16 cellular contexts compared by ENCODE assay signal in the genomic region with DNA sequence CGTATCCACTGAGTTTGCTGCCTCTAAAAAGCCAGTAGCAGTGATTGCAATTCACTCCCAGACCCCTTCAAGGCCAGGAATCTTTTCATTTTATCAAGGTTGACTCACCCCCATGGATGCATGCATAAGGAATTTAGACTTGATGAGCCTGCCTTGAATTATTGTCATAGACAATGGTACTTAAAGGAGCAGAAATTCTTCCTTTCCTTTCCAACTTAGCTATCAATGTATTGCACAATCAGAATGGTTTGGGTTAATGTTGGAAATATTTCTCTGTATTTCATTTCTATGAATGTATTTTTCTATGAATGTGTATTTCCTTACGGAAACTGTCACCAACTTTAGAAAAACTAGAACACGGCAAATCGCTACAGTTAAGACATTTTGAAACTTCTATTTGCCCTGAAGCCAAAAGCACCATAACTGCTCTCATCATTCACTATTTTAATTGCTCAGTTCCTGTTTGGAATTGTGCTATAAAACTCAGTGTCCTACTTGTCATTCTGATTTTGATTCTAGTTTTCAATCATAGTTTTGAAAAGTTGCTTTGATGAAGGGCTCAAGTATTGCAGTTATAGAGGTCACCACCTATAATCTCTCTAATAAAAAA.
A peak's percentile ranks its signal among the peaks of the same experiment; 100 is the strongest.
DNase-seq lines count a peak whose midpoint lies in the region; ATAC-seq and TF ChIP-seq lines count a peak whose summit lies in the region.
"Had no signal": no experiment of that assay in that cellular context is flagged by ENCODE, and none has a peak within 500 bp of the region (broad histone marks: within the 10 kb centered on the region; RNA-seq: fewer than 3 reads in every experiment).

No MANE protein-coding gene starts in this region.

- H3K27me3 ChIP-seq in AG04450 (ENCODE audit: control insufficient read depth, insufficient read depth, low read length) (no peaks in the 10 kb centered on the region), kidney epithelial cell (ENCODE audit: control insufficient read depth, insufficient read depth, low read length) (no peaks in the 10 kb centered on the region), H9 (ENCODE audit: insufficient read depth, low read length) (no peaks in the 10 kb centered on the region)

- no CpG with 5 or more reads among the region's 4 CpGs for WGBS in H9 (ENCODE audit: extremely low coverage, insufficient read length, low lambda C conversion rate)

- H2AK5ac ChIP-seq in H9 (ENCODE audit: insufficient read length, low read length): no peak overlapping the region

- H2BK5ac ChIP-seq in H9 (ENCODE audit: insufficient read length, low read length): no peak overlapping the region

- H3K36me3 Mint-ChIP-seq in H9 (ENCODE audit: insufficient read depth in 1 of 3, low read depth in 3 of 3) (no peaks in the 10 kb centered on the region; a peak in 1 of 7 replicates), natural killer cell (no peaks in the 10 kb centered on the region)
- H3K36me3 Mint-ChIP-seq: brain had no signal

- H3K27me3 Mint-ChIP-seq in H9 (ENCODE audit: low read depth): no peaks in the 10 kb centered on the region; the same call in 1 of the 2 replicates
- peaks cover 15 to 19% of the 10 kb centered on the region in 2 donors for H3K27me3 Mint-ChIP-seq in natural killer cell (ENCODE audit: low read depth in 2 of 2)

- H3K27ac ChIP-seq in AG04450 (ENCODE audit: low read depth, low read length) (no peak overlapping the region), H9 (ENCODE audit: insufficient read length, low read depth, low read length) (no peak overlapping the region)

- no peak overlapping the region for H2BK15ac ChIP-seq in H9 (ENCODE audit: low read depth, low read length)

- no peak overlapping the region for H4K91ac ChIP-seq in H9 (ENCODE audit: insufficient read length, low read depth, low read length)

- no peaks in the 10 kb centered on the region; the same call in 1 of the 2 replicates for H3K4me1 ChIP-seq in H9 (ENCODE audit: insufficient read depth, low read length)

- no peak overlapping the region for H3K4me2 ChIP-seq in H9 (ENCODE audit: insufficient read depth, insufficient read length, low read length)

- H3K23me2 ChIP-seq in H9 (ENCODE audit: insufficient read length, low read depth, low read length, poor library complexity, severe bottlenecking): no peaks in the 10 kb centered on the region

- H3K23ac ChIP-seq in H9 (ENCODE audit: insufficient read length, low read depth, low read length): no peak overlapping the region

- no peaks in the 10 kb centered on the region for H3K79me2 ChIP-seq in H9 (ENCODE audit: insufficient read depth, low read length)

- no peak overlapping the region for H4K5ac ChIP-seq in H9 (ENCODE audit: insufficient read length, low read depth, low read length)

- TF ChIP-seq CTCF in AG04450 (IDR thresholded peaks at IDR 0.05; ENCODE audit: low read depth, low read length) (peak; percentile 15; the same call in 1 of the 2 replicates), kidney epithelial cell (IDR thresholded peaks at IDR 0.05; ENCODE audit: insufficient read depth, low read length, poor library complexity, severe bottlenecking) (no peak), H9 (conservative IDR thresholded peaks at IDR 0.05) (no peak), natural killer cell (IDR thresholded peaks at IDR 0.05) (no peak)

- H3K4ac ChIP-seq in H9 (ENCODE audit: low read depth, low read length): no peak overlapping the region

- H3K9me3 ChIP-seq in AG04450 (ENCODE audit: control insufficient read depth, insufficient read depth, low read length) (peaks cover 2% of the 10 kb centered on the region; the same call in 1 of the 2 replicates), H9 (ENCODE audit: control insufficient read depth, low read depth, low read length) (no peaks in the 10 kb centered on the region)

- H3K9me3 Mint-ChIP-seq in H9 (no peaks in the 10 kb centered on the region), natural killer cell (no peaks in the 10 kb centered on the region)
- H3K9me3 Mint-ChIP-seq: activated CD4-positive, alpha-beta T cell treated with anti-CD3 and anti-CD28 coated beads, Interleukin-2, amount 10 ng/mL, durations not matched to agents 7 days and 5 days; activated T-helper 1 cell treated with anti-CD3 and anti-CD28 coated beads, Interleukin-12 subunit alpha, Interleukin-12 subunit beta, Interleukin-2, Interleukin-4 antibody, amounts not matched to agents 30 ng/mL and 10 ng/mL and 1 ng/mL, durations not matched to agents 14 hours and 24 hours and 36 hours; brain had no signal

- H3K9ac ChIP-seq in H9 (ENCODE audit: extremely low read depth, insufficient read length, low read length): no peak overlapping the region

- no peak overlapping the region for H3K56ac ChIP-seq in H9 (ENCODE audit: insufficient read length, low read depth, low read length)

- peak; percentile 65 for DNase-seq in AG04450 (ENCODE audit: low read depth, low spot score)
- DNase-seq in HS-5 (ENCODE audit: low read depth): peak; percentile 77
- peak; percentile 69 for DNase-seq in astrocyte of the hippocampus (ENCODE audit: low read depth, low spot score)
- DNase-seq in kidney epithelial cell (ENCODE audit: low read depth): peak; percentile 37
- no peak for DNase-seq in H9
- no peak for DNase-seq in effector CD4-positive, alpha-beta T cell
- DNase-seq in natural killer cell: no peak
- DNase-seq: activated CD4-positive, alpha-beta T cell treated with anti-CD3 and anti-CD28 coated beads, Interleukin-2, amount 10 ng/mL, durations not matched to agents 7 days and 5 days; C1 segment of cervical spinal cord; KBM-7; NCI-H187 treated with DMSO at 0.1 percent for 48 hours; stimulated activated CD4-positive, alpha-beta T cell treated with anti-CD3 and anti-CD28 coated beads, Interleukin-2, amount 100 ng/mL, for 24 hours had no signal

- H3T11ph ChIP-seq in H9 (ENCODE audit: low read length): no peak overlapping the region

- no peaks in the 10 kb centered on the region for H3K36me3 ChIP-seq in kidney epithelial cell (ENCODE audit: control insufficient read depth, insufficient read depth, low read length)

- H2BK20ac ChIP-seq in H9 (ENCODE audit: low read depth, low read length, poor library complexity, severe bottlenecking): no peak overlapping the region

- no peaks in the 10 kb centered on the region for H4K20me1 ChIP-seq in H9 (ENCODE audit: control insufficient read depth, insufficient read depth, insufficient read length)

- intact Hi-C loops in natural killer cell (cut with micrococcal nuclease): no loop called here

- no peaks in the 10 kb centered on the region for H3K79me1 ChIP-seq in H9 (ENCODE audit: insufficient read depth, low read depth, low read length, poor library complexity, severe bottlenecking)

- no peak overlapping the region for H3K14ac ChIP-seq in H9 (ENCODE audit: insufficient read depth, low read length)

- ATAC-seq in GM21515 (IDR thresholded peaks at IDR 0.05; ENCODE audit: unreplicated experiment): no peak
- ATAC-seq in natural killer cell: no peak

- no peak overlapping the region for H2AFZ ChIP-seq in H9 (ENCODE audit: low read length)

- H3K27ac Mint-ChIP-seq in H9 (no peak overlapping the region), natural killer cell (no peak overlapping the region)
- H3K27ac Mint-ChIP-seq: activated CD4-positive, alpha-beta T cell treated with anti-CD3 and anti-CD28 coated beads, Interleukin-2, amount 10 ng/mL, durations not matched to agents 7 days and 5 days; activated T-helper 1 cell treated with anti-CD3 and anti-CD28 coated beads, Interleukin-12 subunit alpha, Interleukin-12 subunit beta, Interleukin-2, Interleukin-4 antibody, amounts not matched to agents 30 ng/mL and 10 ng/mL and 1 ng/mL, durations not matched to agents 14 hours and 24 hours and 36 hours; brain; memory B cell had no signal

- H3K4me3 ChIP-seq in AG04450 (ENCODE audit: low read depth, low read length) (no peak overlapping the region), kidney epithelial cell (ENCODE audit: low read depth, low read length) (no peak overlapping the region)

- POLR2A ChIA-PET in AG04450 (lab: Yijun Ruan, JAX): interaction anchor here (1.1 kb wide), 1 partner anchor 685 kb away, joined by 5 read pairs; a partner anchor contains a TSS

- H2BK12ac ChIP-seq in H9 (ENCODE audit: insufficient read length, low read depth, low read length): no peak overlapping the region

- no peak overlapping the region for H3K4me3 Mint-ChIP-seq in H9
- H3K4me3 Mint-ChIP-seq in natural killer cell: no peak overlapping the region
- H3K4me3 Mint-ChIP-seq: activated CD4-positive, alpha-beta T cell treated with anti-CD3 and anti-CD28 coated beads, Interleukin-2, amount 10 ng/mL, durations not matched to agents 7 days and 5 days; activated T-helper 1 cell treated with anti-CD3 and anti-CD28 coated beads, Interleukin-12 subunit alpha, Interleukin-12 subunit beta, Interleukin-2, Interleukin-4 antibody, amounts not matched to agents 30 ng/mL and 10 ng/mL and 1 ng/mL, durations not matched to agents 14 hours and 24 hours and 36 hours; brain; memory B cell had no signal

- H4K8ac ChIP-seq in H9 (replicated peaks; ENCODE audit: insufficient read length, low read depth, low read length): no peak overlapping the region

- H3K18ac ChIP-seq in H9 (ENCODE audit: insufficient read length, low read depth, low read length): no peak overlapping the region

- H3K4me1 Mint-ChIP-seq in H9: peaks cover 14 to 15% of the 10 kb centered on the region in 2 experiments
- no peaks in the 10 kb centered on the region for H3K4me1 Mint-ChIP-seq in natural killer cell
- H3K4me1 Mint-ChIP-seq: brain, memory B cell had no signal

- CTCF ChIA-PET in AG04450 (lab: Charles Lee): no interaction called here

- H2BK120ac ChIP-seq in H9 (ENCODE audit: low read depth, low read length, poor library complexity, severe bottlenecking): no peak overlapping the region

Comparison
In these comparisons a context has a peak if more than half of its experiments do, and no peak if none do; other contexts are left out.
1. DNase-seq: peak in AG04450 (single experiment), HS-5 (single experiment), astrocyte of the hippocampus (single experiment) and kidney epithelial cell (single experiment); none in H9 (single experiment), effector CD4-positive, alpha-beta T cell (single experiment) and natural killer cell (single experiment).